ENCODE assay signal across 9 cellular contexts in genomic region chr10:79179404-79180309, GRCh38.
A peak's percentile ranks its signal among the peaks of the same experiment; 100 is the strongest.
DNase-seq lines count a peak whose midpoint lies in the region; ATAC-seq and TF ChIP-seq lines count a peak whose summit lies in the region.
"Had no signal": no experiment of that assay in that cellular context is flagged by ENCODE, and none has a peak within 500 bp of the region (broad histone marks: within the 10 kb centered on the region; RNA-seq: fewer than 3 reads in every experiment).

No MANE protein-coding gene starts in this region.

- ATAC-seq in left cardiac atrium = no peak
- ATAC-seq in SK-N-SH treated with all-trans-retinoic acid at 6 μM for 48 hours = peak; percentile 37
- peak; percentile 8 for ATAC-seq in upper lobe of right lung
- no peak for ATAC-seq in GM18511 (IDR thresholded peaks at IDR 0.05; ENCODE audit: unreplicated experiment)

- TF ChIP-seq CTCF in cardiac muscle cell (IDR thresholded peaks at IDR 0.05; ENCODE audit: low read depth, low read length) (peak; percentile 16), upper lobe of right lung (IDR thresholded peaks at IDR 0.05) (peak; percentile 5)

- H3K4me1 ChIP-seq in cardiac muscle cell (ENCODE audit: low read depth) = peaks cover 83% of the 10 kb centered on the region
- H3K4me1 ChIP-seq in iPS-20b (ENCODE audit: insufficient read depth, low read length) = peaks cover 23% of the 10 kb centered on the region
- peaks cover 89% of the 10 kb centered on the region for H3K4me1 ChIP-seq in upper lobe of right lung

- no peaks in the 10 kb centered on the region for H3K9me3 ChIP-seq in cardiac muscle cell (ENCODE audit: low read depth)
- H3K9me3 ChIP-seq in iPS-20b (ENCODE audit: insufficient read depth, low read depth, low read length) = no peaks in the 10 kb centered on the region
- H3K9me3 ChIP-seq in upper lobe of right lung = no peaks in the 10 kb centered on the region

- DNase-seq in cardiac muscle cell (ENCODE audit: low read depth in 1 of 2, low spot score in 1 of 2) (no peak), left cardiac atrium (no peak), upper lobe of right lung (no peak)
- DNase-seq in stimulated activated CD8-positive, alpha-beta memory T cell treated with anti-CD3 and anti-CD28 coated beads, Interleukin-4, amount 100 ng/mL, for 48 hours = no peak
- no peak for DNase-seq in activated naive CD4-positive, alpha-beta T cell treated with Interleukin-2 at 50 U/mL for 16 hours
- DNase-seq: CD4-positive, CD25-positive, alpha-beta regulatory T cell had no signal

- intact Hi-C loops in left cardiac atrium (cut with DNase I) (loop anchor here in 1 of 2 donors (5.0 kb wide), 1 partner anchor 107 kb away; no protein-coding TSS in a partner anchor), upper lobe of right lung (cut with DNase I) (no loop called here)

- H3K27ac ChIP-seq in cardiac muscle cell (peak overlapping the region; percentile 95), iPS-20b (ENCODE audit: low read length) (no peak overlapping the region), upper lobe of right lung (peak overlapping the region; percentile 79)

- H3K27me3 ChIP-seq in cardiac muscle cell (no peaks in the 10 kb centered on the region), iPS-20b (ENCODE audit: insufficient read depth, low read length) (no peaks in the 10 kb centered on the region), upper lobe of right lung (no peaks in the 10 kb centered on the region)

- H3K4me3 ChIP-seq in cardiac muscle cell (no peak overlapping the region), iPS-20b (ENCODE audit: low read length) (0 out of 2 replicates have a peak overlapping the region, but pooled peaks have one; percentile 29), upper lobe of right lung (no peak overlapping the region)

- H3K36me3 ChIP-seq in cardiac muscle cell (no peaks in the 10 kb centered on the region), iPS-20b (ENCODE audit: insufficient read depth, low read depth, low read length) (no peaks in the 10 kb centered on the region), upper lobe of right lung (no peaks in the 10 kb centered on the region)

- H3K9ac ChIP-seq in iPS-20b (ENCODE audit: low read depth, low read length) = peak overlapping the region; percentile 56; the same call in 1 of the 2 replicates

TF ChIP-seq in SK-N-SH treated with all-trans-retinoic acid at 6 μM for 48 hours, 23 proteins besides CTCF, POLR2A, EP300 and RAD21:
- TF ChIP-seq TCF4 (CRISPR knock-in tag; IDR thresholded peaks at IDR 0.05; ENCODE audit: borderline replicate concordance) = peak; percentile 54; the same call in 1 of the 2 replicates
- TF ChIP-seq ZNF565 (CRISPR knock-in tag; conservative IDR thresholded peaks at IDR 0.05; ENCODE audit: low read depth) = 0 out of 2 replicates have a peak, but pooled peaks have one; percentile 11
- TF ChIP-seq ZNF70 (CRISPR knock-in tag; IDR thresholded peaks at IDR 0.05) = no peak
- TF ChIP-seq SNAI2 (CRISPR knock-in tag; IDR thresholded peaks at IDR 0.05) = no peak

Comparison
In these comparisons a context has a peak if more than half of its experiments do, and no peak if none do; other contexts are left out.
1. ATAC-seq: peak in SK-N-SH treated with all-trans-retinoic acid at 6 μM for 48 hours (single experiment) and upper lobe of right lung (single experiment); none in left cardiac atrium (0 of 2) and GM18511 (single experiment).